ENCODE assay signal across 9 cellular contexts in the genomic region with DNA sequence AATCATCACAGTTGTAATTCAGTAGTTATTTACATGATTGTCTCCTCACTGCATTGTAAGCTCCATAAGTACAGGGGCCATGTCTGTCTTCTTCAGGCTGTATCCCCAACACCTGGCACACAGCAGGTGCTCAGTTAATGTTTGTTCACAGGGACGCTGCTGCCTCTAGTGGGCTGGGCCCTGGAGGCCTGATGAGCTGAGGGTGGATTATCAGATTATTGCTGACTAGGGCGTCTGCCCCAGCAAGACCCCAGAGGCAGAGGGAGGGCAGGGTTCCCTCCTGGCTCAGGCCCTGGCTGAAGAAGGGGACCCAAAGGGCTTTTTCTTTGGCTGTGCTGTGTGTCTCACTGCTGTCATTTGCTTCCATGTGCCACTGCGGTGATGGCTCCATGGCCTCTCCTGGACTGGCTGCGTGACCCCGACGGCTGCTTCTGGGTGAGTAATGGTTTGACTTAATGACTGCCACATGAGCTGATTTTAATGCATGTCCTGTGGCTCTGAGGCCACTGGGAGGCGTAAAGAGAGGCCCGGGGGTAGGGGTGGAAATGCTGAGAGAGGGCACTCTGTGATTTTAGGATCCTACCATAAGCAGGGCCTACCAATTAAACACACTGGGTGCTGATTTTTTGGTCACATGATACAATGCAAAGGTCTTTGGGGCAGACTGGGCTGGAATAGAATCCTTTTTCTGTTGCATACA. TPM values are rescaled to one million over a fixed set of nuclear protein-coding genes. Genes with fewer than 3 reads are reported as not detected.
DNase-seq lines count a peak whose midpoint lies in the region; ATAC-seq, FAIRE-seq and TF ChIP-seq lines count a peak whose summit lies in the region.
"Had no signal": no experiment of that assay in that cellular context is flagged by ENCODE, and none has a peak within 500 bp of the region (broad histone marks: within the 10 kb centered on the region; RNA-seq: fewer than 3 reads in every experiment).

No MANE protein-coding gene starts in this region.

- POLR2A ChIA-PET in A549 (lab: Yijun Ruan, JAX): no interaction called here

- FAIRE-seq in A549 (lab: Jason Lieb, UNC): no peak

- no peak overlapping the region for H3K9ac ChIP-seq in SK-N-MC (ENCODE audit: insufficient read length)
- no peak overlapping the region for H3K9ac ChIP-seq in fibroblast of lung (ENCODE audit: insufficient read depth, low read length)

- no peak for TF ChIP-seq POLR2A in A549 (IDR thresholded peaks at IDR 0.05; ENCODE audit: low read length)

- in situ Hi-C loops in G401 (cut with HindIII; ENCODE audit: low sequenced_read_pairs): no loop called here

- TF ChIP-seq RAD21 in A549 (conservative IDR thresholded peaks at IDR 0.05 in 1 of 2, IDR thresholded peaks at IDR 0.05 in 1 of 2): peak in 1 of 2 experiments; percentile 26; a peak in 1 of 5 replicates

- no peak for TF ChIP-seq EP300 in A549 (IDR thresholded peaks at IDR 0.05)

- 77% methylated on average over 2 of the region's 8 CpGs for WGBS in A549 (ENCODE audit: missing lambda C conversion rate)

- no peak overlapping the region for H2AFZ ChIP-seq in fibroblast of lung (ENCODE audit: low read length)

- no peaks in the 10 kb centered on the region for H3K79me2 ChIP-seq in fibroblast of lung (ENCODE audit: control insufficient read depth, insufficient read depth, low read length)

- DNase-seq in A549 (ENCODE audit: low read depth in 1 of 2, low spot score in 1 of 2) (no peak), GM10266 (ENCODE audit: extremely low spot score) (no peak), SK-N-MC (ENCODE audit: low read depth, low spot score) (no peak), fibroblast of lung (ENCODE audit: low read depth in 2 of 2) (peak in 1 of 2 donors; percentile 14), G401 (ENCODE audit: low spot score) (no peak), NCI-H446 (lab: John Stamatoyannopoulos, UW) (no peak), globus pallidus (ENCODE audit: low spot score) (no peak)
- no peak for DNase-seq in effector CD4-positive, alpha-beta T cell
- DNase-seq: effector CD8-positive, alpha-beta T cell had no signal

- CTCF ChIA-PET in A549 (lab: Yijun Ruan, JAX): interaction anchor here (0.7 to 9.6 kb wide), 4 partner anchors 9 to 140 kb away, joined by 3 to 75 read pairs (median 10); no protein-coding TSS in a partner anchor

- TF ChIP-seq CTCF in A549 (IDR thresholded peaks at IDR 0.05): no peak
- peak; percentile 40 for TF ChIP-seq CTCF in GM10266 (IDR thresholded peaks at IDR 0.05; ENCODE audit: control insufficient read depth, insufficient read depth, low read depth, missing control alignments)
- peak; percentile 37 to 39 for TF ChIP-seq CTCF in fibroblast of lung (conservative IDR thresholded peaks at IDR 0.05 in 1 of 2, IDR thresholded peaks at IDR 0.05 in 1 of 2; ENCODE audit: low read depth in 1 of 2, low read length in 2 of 2)

- no peaks in the 10 kb centered on the region for H4K20me1 ChIP-seq in fibroblast of lung (ENCODE audit: control insufficient read depth, extremely low read depth, insufficient read depth, low read length)

- H3K27ac ChIP-seq in A549: no peak overlapping the region
- H3K27ac ChIP-seq in SK-N-MC: 0 out of 2 replicates have a peak overlapping the region, but pooled peaks have one; percentile 31
- no peak overlapping the region for H3K27ac ChIP-seq in fibroblast of lung (ENCODE audit: insufficient read depth, low read length)

- H3K4me3 ChIP-seq in A549 (no peak overlapping the region), SK-N-MC (no peak overlapping the region), fibroblast of lung (replicated peaks in 1 of 4; ENCODE audit: control extremely low read depth in 1 of 4, insufficient read depth in 1 of 4, low read depth in 3 of 4, low read length in 4 of 4) (no peak overlapping the region)

- ATAC-seq in A549: peak; percentile 66 to 79; a peak in 5 of 6 replicates

- H3K27me3 ChIP-seq in fibroblast of lung (ENCODE audit: control insufficient read depth, insufficient read depth, low read length): no peaks in the 10 kb centered on the region

- no peaks in the 10 kb centered on the region for H3K9me3 ChIP-seq in A549
- H3K9me3 ChIP-seq in SK-N-MC (ENCODE audit: low read depth, low read length): no peaks in the 10 kb centered on the region
- H3K9me3 ChIP-seq in fibroblast of lung (ENCODE audit: control insufficient read depth, insufficient read depth, low read depth, low read length): no peaks in the 10 kb centered on the region

- H3K4me2 ChIP-seq in A549 (no peak overlapping the region), fibroblast of lung (ENCODE audit: extremely low read depth, insufficient read depth, low read length) (no peak overlapping the region)

- H3K36me3 ChIP-seq in SK-N-MC (ENCODE audit: insufficient read depth, low read length) (peaks cover 19% of the 10 kb centered on the region), fibroblast of lung (ENCODE audit: control insufficient read depth, insufficient read depth, low read length) (no peaks in the 10 kb centered on the region)

- H3K4me1 ChIP-seq in A549: no peaks in the 10 kb centered on the region
- H3K4me1 ChIP-seq in fibroblast of lung (ENCODE audit: control insufficient read depth, extremely low read depth, insufficient read depth, low read length): no peaks in the 10 kb centered on the region

TF ChIP-seq in A549, 52 proteins besides CTCF, POLR2A, EP300 and RAD21:
- TF ChIP-seq ZSCAN20 (CRISPR knock-in tag; IDR thresholded peaks at IDR 0.05): no peak
- no peak for TF ChIP-seq FOXS1 (CRISPR knock-in tag; IDR thresholded peaks at IDR 0.05)
- no peak for TF ChIP-seq TFCP2L1 (CRISPR knock-in tag; IDR thresholded peaks at IDR 0.05)
- TF ChIP-seq, protein P1, sequence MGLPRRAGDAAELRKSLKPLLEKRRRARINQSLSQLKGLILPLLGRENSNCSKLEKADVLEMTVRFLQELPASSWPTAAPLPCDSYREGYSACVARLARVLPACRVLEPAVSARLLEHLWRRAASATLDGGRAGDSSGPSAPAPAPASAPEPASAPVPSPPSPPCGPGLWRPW (IDR thresholded peaks at IDR 0.05): no peak
- no peak for TF ChIP-seq HOXA7 (CRISPR knock-in tag; IDR thresholded peaks at IDR 0.05)
- TF ChIP-seq, protein P2, sequence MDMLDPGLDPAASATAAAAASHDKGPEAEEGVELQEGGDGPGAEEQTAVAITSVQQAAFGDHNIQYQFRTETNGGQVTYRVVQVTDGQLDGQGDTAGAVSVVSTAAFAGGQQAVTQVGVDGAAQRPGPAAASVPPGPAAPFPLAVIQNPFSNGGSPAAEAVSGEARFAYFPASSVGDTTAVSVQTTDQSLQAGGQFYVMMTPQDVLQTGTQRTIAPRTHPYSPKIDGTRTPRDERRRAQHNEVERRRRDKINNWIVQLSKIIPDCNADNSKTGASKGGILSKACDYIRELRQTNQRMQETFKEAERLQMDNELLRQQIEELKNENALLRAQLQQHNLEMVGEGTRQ (IDR thresholded peaks at IDR 0.05): no peak
- no peak for TF ChIP-seq ZC3H11A (IDR thresholded peaks at IDR 0.05)
- TF ChIP-seq, protein P3, sequence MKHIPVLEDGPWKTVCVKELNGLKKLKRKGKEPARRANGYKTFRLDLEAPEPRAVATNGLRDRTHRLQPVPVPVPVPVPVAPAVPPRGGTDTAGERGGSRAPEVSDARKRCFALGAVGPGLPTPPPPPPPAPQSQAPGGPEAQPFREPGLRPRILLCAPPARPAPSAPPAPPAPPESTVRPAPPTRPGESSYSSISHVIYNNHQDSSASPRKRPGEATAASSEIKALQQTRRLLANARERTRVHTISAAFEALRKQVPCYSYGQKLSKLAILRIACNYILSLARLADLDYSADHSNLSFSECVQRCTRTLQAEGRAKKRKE (CRISPR knock-in tag; IDR thresholded peaks at IDR 0.05; ENCODE audit: low read depth): no peak
- TF ChIP-seq CBX8 (IDR thresholded peaks at IDR 0.05): no peak
- TF ChIP-seq RCOR1 (IDR thresholded peaks at IDR 0.05; ENCODE audit: low read depth, low read length): no peak
- no peak for TF ChIP-seq BHLHE40 (IDR thresholded peaks at IDR 0.05; ENCODE audit: low read depth, low read length)
- TF ChIP-seq HEYL (CRISPR knock-in tag; IDR thresholded peaks at IDR 0.05): no peak
- no peak for TF ChIP-seq FOSL2 (IDR thresholded peaks at IDR 0.05)
- no peak for TF ChIP-seq FOSL2 (CRISPR knock-in tag; IDR thresholded peaks at IDR 0.05)
- TF ChIP-seq FOSB (CRISPR knock-in tag; IDR thresholded peaks at IDR 0.05): no peak

RNA-seq across cellular contexts. Expression of a gene that starts 20.8 kb away (rescaled TPM):
- polyA plus RNA-seq in A549 (2011; rRNA removed) (12.8 and 15.6 TPM in 2 replicates), A549 (2017; fragmentation: RNase III; extraction: RNeasy Plus Mini Kit Qiagen cat#74134 plus additional on column Dnase treatment) (4.4 to 4.9 TPM (median 4.8 TPM) in 3 replicates), fibroblast of lung (7.4 TPM in 2 replicates)
- 2.7 and 3.1 TPM in 2 replicates for polyA plus RNA-seq in A549 (2012; cell fraction: cytosol; rRNA removed)
- polyA plus RNA-seq in A549 (2012; cell fraction: nucleus; rRNA removed): 3.2 and 8.2 TPM in 2 replicates
- 11.8 and 18.6 TPM in 2 replicates for polyA minus RNA-seq in A549 (2011; rRNA and poly(A)+ RNA removed)
- total RNA-seq in fibroblast of lung: 23.1 and 38.0 TPM in 2 replicates
- polyA plus RNA-seq in fibroblast of lung (2012): 2.9 and 3.3 TPM in 2 replicates
- 2.7 and 9.1 TPM in 2 replicates for polyA minus RNA-seq in fibroblast of lung (ENCODE audit: low replicate concordance)
- total RNA-seq in G401 (2014; rRNA removed; shearing (Covaris generic)): 25.2 and 39.4 TPM in 2 replicates
